Comparison of ENCODE assay signal across 9 cellular contexts in genomic region chr17:29291163-29291752, GRCh38. TPM values are rescaled to one million over a fixed set of nuclear protein-coding genes. Genes with fewer than 3 reads are reported as not detected.
DNase-seq lines count a peak whose midpoint lies in the region; ATAC-seq, FAIRE-seq and TF ChIP-seq lines count a peak whose summit lies in the region.
"Had no signal": no experiment of that assay in that cellular context is flagged by ENCODE, and none has a peak within 500 bp of the region (broad histone marks: within the 10 kb centered on the region; RNA-seq: fewer than 3 reads in every experiment).

No MANE protein-coding gene starts in this region.

- peaks cover 4% of the 10 kb centered on the region for H4K20me1 ChIP-seq in neural cell (ENCODE audit: insufficient read depth)

- peaks cover 24 to 68% (median 40%) of the 10 kb centered on the region in 3 donors for H3K4me1 ChIP-seq in esophagus squamous epithelium

- peak; percentile 68 for TF ChIP-seq RAD21 in neural cell (conservative IDR thresholded peaks at IDR 0.05)

- no peaks in the 10 kb centered on the region for H3K9me3 ChIP-seq in esophagus squamous epithelium
- no peaks in the 10 kb centered on the region for H3K9me3 ChIP-seq in neural cell (ENCODE audit: low read length)

- DNase-seq in AG10803 (ENCODE audit: low read depth): peak; percentile 72
- no peak for DNase-seq in GM12864 (ENCODE audit: low read depth)
- DNase-seq in NCI-H2029 treated with DMSO at 0.1 percent for 48 hours (lab: John Stamatoyannopoulos, UW): peak; percentile 51
- DNase-seq in esophagus squamous epithelium (lab: John Stamatoyannopoulos, UW): no peak
- DNase-seq in cortex of kidney (lab: John Stamatoyannopoulos, UW): no peak

- H3K27me3 ChIP-seq in esophagus squamous epithelium: no peaks in the 10 kb centered on the region
- H3K27me3 ChIP-seq in neural cell (ENCODE audit: insufficient read depth, low read depth, low read length): no peaks in the 10 kb centered on the region

- intact Hi-C loops in esophagus squamous epithelium (cut with DNase I): loop anchor here (10.0 kb wide), 1 partner anchor 136 kb away; no protein-coding TSS in a partner anchor

- FAIRE-seq in TTC549 (lab: Jason Lieb, UNC): peak; percentile 61

- no peak for TF ChIP-seq POLR2A in esophagus squamous epithelium (IDR thresholded peaks at IDR 0.05)

- no peak overlapping the region for H2AFZ ChIP-seq in neural cell (ENCODE audit: low read depth, low read length)

- peak overlapping the region; percentile 99 for H3K9ac ChIP-seq in neural cell (ENCODE audit: low read length)

- H3K79me2 ChIP-seq in neural cell (replicated peaks; ENCODE audit: insufficient read depth, low read length): peaks cover 61% of the 10 kb centered on the region

- no peaks in the 10 kb centered on the region for H3K9me2 ChIP-seq in neural cell (ENCODE audit: insufficient read depth, low read length)

- no peak for TF ChIP-seq EP300 in neural cell (conservative IDR thresholded peaks at IDR 0.05; ENCODE audit: poor library complexity, severe bottlenecking)

- no peak for ATAC-seq in HG03442 (IDR thresholded peaks at IDR 0.05; ENCODE audit: unreplicated experiment)

- H3K4me3 ChIP-seq in AG10803 (ENCODE audit: low read length) (peak overlapping the region; percentile 69), GM12864 (ENCODE audit: low read depth, low read length) (peak overlapping the region; percentile 77), esophagus squamous epithelium (peak overlapping the region; percentile 92 to 99 (median 96)), neural cell (ENCODE audit: low read length) (peak overlapping the region; percentile 73)

- WGBS in esophagus squamous epithelium, 2 donors: 3 to 6% methylated on average over 5 of the region's 5 CpGs

- TF ChIP-seq CTCF in AG10803 (conservative IDR thresholded peaks at IDR 0.05; ENCODE audit: low read length) (peak; percentile 79), GM12864 (IDR thresholded peaks at IDR 0.05; ENCODE audit: low read depth, low read length, missing control alignments) (peak; percentile 59), esophagus squamous epithelium (IDR thresholded peaks at IDR 0.05) (peak; percentile 45 to 73 (median 69)), neural cell (IDR thresholded peaks at IDR 0.05; ENCODE audit: poor library complexity, severe bottlenecking) (peak; percentile 74)

- H3K27ac ChIP-seq in esophagus squamous epithelium (peak overlapping the region; percentile 99 to 100 (median 100)), neural cell (ENCODE audit: low read length) (peak overlapping the region; percentile 90)

- peak overlapping the region; percentile 78 for H3K4me2 ChIP-seq in neural cell (ENCODE audit: low read length)

- H3F3A ChIP-seq in neural cell (ENCODE audit: insufficient read depth, low read length, poor library complexity, severe bottlenecking): peaks cover 9% of the 10 kb centered on the region

- peaks cover under 1 to 39% (median 6%) of the 10 kb centered on the region in 3 donors for H3K36me3 ChIP-seq in esophagus squamous epithelium
- no peaks in the 10 kb centered on the region for H3K36me3 ChIP-seq in neural cell (ENCODE audit: insufficient read depth, low read length)

TF ChIP-seq in neural cell, 6 proteins besides CTCF, POLR2A, EP300 and RAD21:
- TF ChIP-seq EZH2 (IDR thresholded peaks at IDR 0.05; ENCODE audit: borderline replicate concordance, insufficient read depth, low read length, poor library complexity, severe bottlenecking) (no peak), SMC3 (conservative IDR thresholded peaks at IDR 0.05; ENCODE audit: poor library complexity) (peak; percentile 76), TAF1 (IDR thresholded peaks at IDR 0.05; ENCODE audit: low read depth) (no peak)
TF ChIP-seq in neural cell: peak in this region for 1.

RNA-seq across cellular contexts. Expression of gene NUFIP2, which starts 2.7 kb away (rescaled TPM):
- 10 to 100 TPM; 20.5 to 33.0 (median 28.4) TPM for total RNA-seq in esophagus squamous epithelium
- 20.9 and 22.4 TPM in 2 replicates for polyA plus RNA-seq in neural cell
- polyA minus RNA-seq in neural cell: 64.0 and 67.7 TPM in 2 replicates

RNA-seq across cellular contexts. Expression of gene CRYBA1, which starts 44.6 kb away (rescaled TPM):
- not detected for total RNA-seq in esophagus squamous epithelium
- polyA plus RNA-seq in neural cell: not detected in 2 replicates
- polyA minus RNA-seq in neural cell: not detected in 2 replicates
- total RNA-seq: T-helper 2 cell treated with Interferon-gamma antibody and Interleukin-4, amounts not matched to agents 100 ng/mL and 5 ng/mL, for 36 hours had no signal

Comparison
In these comparisons a context has a peak if more than half of its experiments do, and no peak if none do; other contexts are left out.
1. DNase-seq: peak in AG10803 (single experiment) and NCI-H2029 treated with DMSO at 0.1 percent for 48 hours (single experiment); none in GM12864 (single experiment), esophagus squamous epithelium (single experiment) and cortex of kidney (single experiment).
2. Peak in every context shown above with its lines, with median percentiles within 50 percentile points of each other: H3K4me3 ChIP-seq and CTCF ChIP-seq.